In the genomic region with DNA sequence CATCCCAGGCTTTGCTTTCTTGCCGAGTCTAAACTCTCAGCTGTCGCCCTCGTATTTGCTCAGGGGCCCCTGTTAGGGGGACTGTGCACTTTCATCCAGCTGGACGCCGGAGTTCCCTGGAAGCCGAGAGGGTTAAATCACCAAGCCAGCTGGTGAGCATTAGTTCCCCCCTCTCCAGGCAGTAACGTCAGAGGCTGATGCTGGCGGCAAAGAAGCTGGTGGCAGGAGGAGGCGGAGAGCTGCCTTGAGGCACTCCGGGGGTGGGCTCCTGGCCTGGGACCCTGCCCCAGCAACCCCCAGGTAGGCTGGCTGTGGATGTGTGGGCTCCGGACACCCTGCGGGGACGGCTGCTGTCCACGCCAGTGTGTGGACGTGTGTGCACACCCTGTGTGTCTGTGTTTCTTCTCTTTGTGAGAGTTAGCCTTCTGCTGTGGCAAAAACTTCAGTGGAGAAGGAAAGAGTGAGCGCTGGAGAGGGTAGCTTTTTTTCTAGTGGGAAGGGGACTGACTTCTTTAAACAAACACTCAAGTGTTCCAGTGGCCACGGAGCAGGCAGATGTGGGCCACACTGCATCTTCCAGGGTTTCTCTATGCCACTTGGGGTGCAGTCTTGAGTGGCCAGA, we compare ENCODE assay signal across 1 cellular context.
TF ChIP-seq lines count a peak whose summit lies in the region.

No MANE protein-coding gene starts in this region.

TF ChIP-seq in SK-N-SH treated with all-trans-retinoic acid at 6 μM for 48 hours, 23 proteins besides CTCF, POLR2A, EP300 and RAD21 (continued from another document):
- no peak for TF ChIP-seq PPARA (CRISPR knock-in tag; IDR thresholded peaks at IDR 0.05; ENCODE audit: borderline replicate concordance)
